ENCODE assay signal across 8 cellular contexts in genomic region chr17:17141860-17142552, GRCh38.
A peak's percentile ranks its signal among the peaks of the same experiment; 100 is the strongest.
DNase-seq lines count a peak whose midpoint lies in the region; ATAC-seq and TF ChIP-seq lines count a peak whose summit lies in the region.

No MANE protein-coding gene starts in this region.

- TF ChIP-seq POLR2A in gastroesophageal sphincter (IDR thresholded peaks at IDR 0.05), result no peak

- H3K36me3 Mint-ChIP-seq in activated naive CD4-positive, alpha-beta T cell treated with anti-CD3 and anti-CD28 coated beads, Interleukin-2, amount 10 ng/mL, durations not matched to agents 7 days and 5 days, result peaks cover 26% of the 10 kb centered on the region
- peaks cover 15% of the 10 kb centered on the region for H3K36me3 Mint-ChIP-seq in progenitor cell of endocrine pancreas (ENCODE audit: insufficient read depth)

- ATAC-seq in gastroesophageal sphincter (peak; percentile 59), GM21737 (IDR thresholded peaks at IDR 0.05; ENCODE audit: unreplicated experiment) (no peak), GM21381 (IDR thresholded peaks at IDR 0.05; ENCODE audit: unreplicated experiment) (no peak)

- H3K9ac ChIP-seq in NT2/D1 (ENCODE audit: insufficient read length, low read depth), result peak overlapping the region; percentile 56

- WGBS in gastroesophageal sphincter (ENCODE audit: low coverage in 1 of 2), 2 donors, result 20 to 32% methylated on average over 11 of the region's 23 CpGs

- H3K36me3 ChIP-seq in NT2/D1 (ENCODE audit: insufficient read depth, insufficient read length, low read length), result peaks cover 87% of the 10 kb centered on the region
- peaks cover 0 to 100% of the 10 kb centered on the region in 2 donors for H3K36me3 ChIP-seq in gastroesophageal sphincter

- no peaks in the 10 kb centered on the region for H3K27me3 Mint-ChIP-seq in activated naive CD4-positive, alpha-beta T cell treated with anti-CD3 and anti-CD28 coated beads, Interleukin-2, amount 10 ng/mL, durations not matched to agents 7 days and 5 days
- no peaks in the 10 kb centered on the region for H3K27me3 Mint-ChIP-seq in progenitor cell of endocrine pancreas

- TF ChIP-seq EP300 in gastroesophageal sphincter (IDR thresholded peaks at IDR 0.05), result no peak

- no peaks in the 10 kb centered on the region for H3K9me3 Mint-ChIP-seq in activated naive CD4-positive, alpha-beta T cell treated with anti-CD3 and anti-CD28 coated beads, Interleukin-2, amount 10 ng/mL, durations not matched to agents 7 days and 5 days
- no peaks in the 10 kb centered on the region for H3K9me3 Mint-ChIP-seq in progenitor cell of endocrine pancreas (ENCODE audit: low read depth)

- H3K4me3 Mint-ChIP-seq in activated naive CD4-positive, alpha-beta T cell treated with anti-CD3 and anti-CD28 coated beads, Interleukin-2, amount 10 ng/mL, durations not matched to agents 7 days and 5 days, result no peak overlapping the region
- no peak overlapping the region for H3K4me3 Mint-ChIP-seq in progenitor cell of endocrine pancreas (ENCODE audit: low read depth)

- H3K27me3 ChIP-seq in NT2/D1 (ENCODE audit: insufficient read depth, insufficient read length) (no peaks in the 10 kb centered on the region), gastroesophageal sphincter (no peaks in the 10 kb centered on the region)

- DNase-seq in GM12865 (ENCODE audit: low read depth), result peak; percentile 27
- DNase-seq in NT2/D1 (ENCODE audit: low read depth, low spot score), result peak; percentile 35
- DNase-seq in activated naive CD4-positive, alpha-beta T cell treated with anti-CD3 and anti-CD28 coated beads, Interleukin-2, amount 10 ng/mL, durations not matched to agents 7 days and 5 days, result peak; percentile 65
- no peak for DNase-seq in progenitor cell of endocrine pancreas (ENCODE audit: low spot score, unreplicated experiment)
- no peak for DNase-seq in HCEC 1CT

- CTCF ChIA-PET in activated naive CD4-positive, alpha-beta T cell treated with anti-CD3 and anti-CD28 coated beads, Interleukin-2, amount 10 ng/mL, durations not matched to agents 7 days and 5 days (lab: Charles Lee), result interaction anchor here (0.6 to 3.7 kb wide), 22 partner anchors 9 to 440 kb away, joined by 3 to 28 read pairs (median 3); partner anchors contain the start of genes FLCN and PLD6

- H3K4me3 ChIP-seq in GM12865 (ENCODE audit: low read depth, low read length), result no peak overlapping the region
- H3K4me3 ChIP-seq in NT2/D1 (ENCODE audit: insufficient read length, low read depth), result no peak overlapping the region
- H3K4me3 ChIP-seq in gastroesophageal sphincter, result no peak overlapping the region

- H3K27ac ChIP-seq in gastroesophageal sphincter, result peak overlapping the region in 3 of 4 donors; percentile 21 to 54 (median 26)

- H3K9me3 ChIP-seq in NT2/D1 (ENCODE audit: insufficient read depth, low read length) (no peaks in the 10 kb centered on the region), gastroesophageal sphincter (no peaks in the 10 kb centered on the region)

- peak; percentile 49 for TF ChIP-seq CTCF in GM12865 (IDR thresholded peaks at IDR 0.05; ENCODE audit: insufficient read depth, low read depth, low read length, missing control alignments)
- peak in 3 of 4 experiments; percentile 83 to 88 (median 87) for TF ChIP-seq CTCF in gastroesophageal sphincter (IDR thresholded peaks at IDR 0.05)
- TF ChIP-seq CTCF in progenitor cell of endocrine pancreas (IDR thresholded peaks at IDR 0.05; ENCODE audit: unreplicated experiment), result peak; percentile 72

- H3K27ac Mint-ChIP-seq in activated naive CD4-positive, alpha-beta T cell treated with anti-CD3 and anti-CD28 coated beads, Interleukin-2, amount 10 ng/mL, durations not matched to agents 7 days and 5 days, result peak overlapping the region; percentile 60
- H3K27ac Mint-ChIP-seq in progenitor cell of endocrine pancreas, result peak overlapping the region; percentile 37

- peaks cover 7% of the 10 kb centered on the region for H3K4me1 Mint-ChIP-seq in activated naive CD4-positive, alpha-beta T cell treated with anti-CD3 and anti-CD28 coated beads, Interleukin-2, amount 10 ng/mL, durations not matched to agents 7 days and 5 days
- no peaks in the 10 kb centered on the region for H3K4me1 Mint-ChIP-seq in progenitor cell of endocrine pancreas (ENCODE audit: low read depth)

- H3K4me1 ChIP-seq in NT2/D1 (ENCODE audit: insufficient read depth, insufficient read length) (peaks cover 19% of the 10 kb centered on the region), gastroesophageal sphincter (peaks cover 0 to 21% (median 0%) of the 10 kb centered on the region in 3 donors)

Comparison
In these comparisons a context has a peak if more than half of its experiments do, and no peak if none do; other contexts are left out.
1. DNase-seq: peak in GM12865 (single experiment), NT2/D1 (single experiment) and activated naive CD4-positive, alpha-beta T cell treated with anti-CD3 and anti-CD28 coated beads, Interleukin-2, amount 10 ng/mL, durations not matched to agents 7 days and 5 days (single experiment); none in progenitor cell of endocrine pancreas (single experiment) and HCEC 1CT (single experiment).
2. Peak in every context shown above with its lines, with median percentiles within 50 percentile points of each other: CTCF ChIP-seq.